37 cellular contexts compared by ENCODE assay signal in the genomic region with DNA sequence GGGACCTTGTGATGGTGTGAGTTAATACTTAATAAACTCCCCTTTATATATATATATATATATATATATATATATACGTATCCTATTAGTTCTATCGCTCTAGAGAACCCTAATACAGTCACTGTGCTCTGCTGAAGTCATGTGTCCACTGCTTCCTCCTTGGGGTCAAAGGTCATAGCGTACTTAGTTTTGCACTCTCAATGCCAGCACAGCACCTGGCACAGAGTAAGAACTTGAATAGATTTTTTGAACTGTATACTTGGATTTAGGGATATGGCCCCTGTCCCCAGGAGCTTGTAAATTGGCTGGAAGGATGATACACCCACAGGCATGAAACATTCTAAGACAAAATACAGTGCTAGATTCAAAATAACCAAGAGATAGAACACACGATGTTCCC. TPM values are rescaled to one million over a fixed set of nuclear protein-coding genes. Genes with fewer than 3 reads are reported as not detected.
"Had no signal": no experiment of that assay in that cellular context is flagged by ENCODE, and none has a peak within 500 bp of the region (broad histone marks: within the 10 kb centered on the region; RNA-seq: fewer than 3 reads in every experiment).

No MANE protein-coding gene starts in this region.

- H3K27ac ChIP-seq: KMS-11 had no signal

- H3K36me3 ChIP-seq: MG63 had no signal

- DNase-seq: Karpas-422, Kasumi-1, KG1, MG63, MM.1S, MV-4-11, NCI-H1048, NCI-H1092, NCI-H1092 treated with DMSO at 0.1 percent for 48 hours, NCI-H1105 treated with DMSO at 0.1 percent for 48 hours, NCI-H1417, NCI-H1417 treated with DMSO at 0.1 percent for 48 hours, NCI-H1436, NCI-H1436 treated with DMSO at 0.1 percent for 48 hours, NCI-H146, NCI-H1694, NCI-H1694 treated with DMSO at 0.1 percent for 48 hours, NCI-H187, NCI-H187 treated with DMSO at 0.1 percent for 48 hours, NCI-H1930, NCI-H2029, NCI-H2029 treated with DMSO at 0.1 percent for 48 hours, NCI-H2081, NCI-H2081 treated with DMSO at 0.1 percent for 48 hours, NCI-H2107, NCI-H2171, NCI-H2171 treated with DMSO at 0.1 percent for 48 hours, NCI-H2227 treated with DMSO at 0.1 percent for 48 hours, NCI-H226, NCI-H345, NCI-H446, NCI-H446 treated with DMSO at 0.1 percent for 48 hours, NCI-H510A, NCI-H510A treated with DMSO at 0.1 percent for 48 hours had no signal

- H3K9me3 ChIP-seq: MG63 had no signal

- H3K4me2 ChIP-seq: KMS-11 had no signal

- H3K9ac ChIP-seq: KMS-11 had no signal

- H3K27me3 ChIP-seq: MG63 had no signal

- H3K4me3 ChIP-seq: MG63 had no signal

RNA-seq across cellular contexts. Expression of a gene that starts 58.9 kb away (rescaled TPM):
- total RNA-seq: LHCN-M2, MCF 10A had no signal
